Comparison of ENCODE assay signal across 8 cellular contexts in genomic region chr2:216633616-216634316, GRCh38. TPM values are rescaled to one million over a fixed set of nuclear protein-coding genes. Genes with fewer than 3 reads are reported as not detected.
DNase-seq lines count a peak whose midpoint lies in the region; ATAC-seq and TF ChIP-seq lines count a peak whose summit lies in the region.

No MANE protein-coding gene starts in this region.

- H3K27me3 ChIP-seq in DND-41 (ENCODE audit: insufficient read depth, low read length, poor library complexity) = no peaks in the 10 kb centered on the region
- H3K27me3 ChIP-seq in breast epithelium = peaks cover 0 to 3% of the 10 kb centered on the region in 2 donors
- peaks cover 32% of the 10 kb centered on the region for H3K27me3 ChIP-seq in upper lobe of right lung

- peaks cover 40% of the 10 kb centered on the region for H4K20me1 ChIP-seq in DND-41 (ENCODE audit: insufficient read depth, low read length)

- peak overlapping the region; percentile 71 for H3K4me2 ChIP-seq in DND-41 (ENCODE audit: insufficient read depth, low read length)

- H3K27ac ChIP-seq in DND-41 (ENCODE audit: low read length) = peak overlapping the region; percentile 94
- H3K27ac ChIP-seq in breast epithelium = peak overlapping the region; percentile 50
- no peak overlapping the region for H3K27ac ChIP-seq in upper lobe of right lung

- peaks cover 48% of the 10 kb centered on the region for H3K36me3 ChIP-seq in DND-41 (ENCODE audit: insufficient read depth, low read length)
- no peaks in the 10 kb centered on the region for H3K36me3 ChIP-seq in breast epithelium
- no peaks in the 10 kb centered on the region for H3K36me3 ChIP-seq in upper lobe of right lung

- TF ChIP-seq POLR2A in NB4 (IDR thresholded peaks at IDR 0.05; ENCODE audit: extremely low read depth, insufficient read length) (no peak), breast epithelium (IDR thresholded peaks at IDR 0.05) (no peak)

- intact Hi-C loops in breast epithelium (cut with DNase I; ENCODE audit: low total_unique reads) (loop anchor here (10.0 kb wide), 1 partner anchor 109 kb away; no protein-coding TSS in a partner anchor), upper lobe of right lung (cut with DNase I) (no loop called here)

- peak overlapping the region; percentile 99 for H3K9ac ChIP-seq in DND-41 (ENCODE audit: low read depth, low read length)

- peak; percentile 9; the same call in 1 of the 3 replicates for ATAC-seq in DND-41 (ENCODE audit: insufficient read depth, low read depth)
- ATAC-seq in upper lobe of right lung = peak; percentile 12
- no peak for ATAC-seq in HG02798 (IDR thresholded peaks at IDR 0.05; ENCODE audit: poor library complexity, unreplicated experiment)

- peaks cover 44% of the 10 kb centered on the region for H3K4me1 ChIP-seq in DND-41 (ENCODE audit: insufficient read depth, low read length)
- no peaks in the 10 kb centered on the region for H3K4me1 ChIP-seq in breast epithelium
- peaks cover 21% of the 10 kb centered on the region for H3K4me1 ChIP-seq in upper lobe of right lung

- H3K4me3 ChIP-seq in DND-41 (ENCODE audit: low read depth in 1 of 2, low read length in 2 of 2) = peak overlapping the region; percentile 88 to 99
- peak overlapping the region; percentile 97 for H3K4me3 ChIP-seq in NB4 (ENCODE audit: low read depth, low read length)
- H3K4me3 ChIP-seq in breast epithelium = peak overlapping the region; percentile 40 to 75 (median 72)
- peak overlapping the region; percentile 52 for H3K4me3 ChIP-seq in upper lobe of right lung

- peak overlapping the region; percentile 29; the same call in 1 of the 2 replicates for H2AFZ ChIP-seq in DND-41 (ENCODE audit: low read depth, low read length)

- no peak for TF ChIP-seq CTCF in DND-41 (IDR thresholded peaks at IDR 0.05; ENCODE audit: borderline replicate concordance, extremely low read depth, low read length, poor library complexity, severe bottlenecking)
- TF ChIP-seq CTCF in NB4 (IDR thresholded peaks at IDR 0.05; ENCODE audit: low read depth, low read length) = no peak
- TF ChIP-seq CTCF in breast epithelium (IDR thresholded peaks at IDR 0.05) = no peak
- TF ChIP-seq CTCF in upper lobe of right lung (IDR thresholded peaks at IDR 0.05) = no peak

- no peaks in the 10 kb centered on the region for H3K9me3 ChIP-seq in DND-41 (ENCODE audit: insufficient read depth, low read length, severe bottlenecking)
- no peaks in the 10 kb centered on the region for H3K9me3 ChIP-seq in breast epithelium
- no peaks in the 10 kb centered on the region for H3K9me3 ChIP-seq in upper lobe of right lung

- H3K79me2 ChIP-seq in DND-41 (ENCODE audit: insufficient read depth, low read length) = peaks cover 67% of the 10 kb centered on the region

- DNase-seq in DND-41 = peak; percentile 46
- DNase-seq in NB4 (ENCODE audit: low read depth) = peak; percentile 75
- no peak for DNase-seq in breast epithelium (ENCODE audit: low spot score in 2 of 2)
- peak; percentile 26 to 42 for DNase-seq in lung microvascular endothelial cell (ENCODE audit: low read depth in 2 of 2)
- DNase-seq in upper lobe of right lung = no peak
- no peak for DNase-seq in LoVo (ENCODE audit: low spot score)
- no peak for DNase-seq in mesenteric fat pad (ENCODE audit: low spot score)

RNA-seq across cellular contexts. Expression of gene IGFBP2, which starts 0.5 kb away (rescaled TPM):
- total RNA-seq in breast epithelium (100 to 1,000 TPM in 2 of 3 donors, 10 to 100 TPM in 1; 16.0 to 131 (median 115) TPM), lung microvascular endothelial cell (24.0 and 56.2 TPM in 2 replicates), upper lobe of right lung (46.1 TPM), mesenteric fat pad (59.9 TPM)

Comparison
In these comparisons a context has a peak if more than half of its experiments do, and no peak if none do; other contexts are left out.
1. DNase-seq: peak in DND-41 (single experiment), NB4 (single experiment) and lung microvascular endothelial cell (2 of 2); none in breast epithelium (0 of 2), upper lobe of right lung (single experiment), LoVo (single experiment) and mesenteric fat pad (single experiment).
2. Peak in every context shown above with its lines, with median percentiles within 50 percentile points of each other: H3K4me3 ChIP-seq.